In the genomic region with DNA sequence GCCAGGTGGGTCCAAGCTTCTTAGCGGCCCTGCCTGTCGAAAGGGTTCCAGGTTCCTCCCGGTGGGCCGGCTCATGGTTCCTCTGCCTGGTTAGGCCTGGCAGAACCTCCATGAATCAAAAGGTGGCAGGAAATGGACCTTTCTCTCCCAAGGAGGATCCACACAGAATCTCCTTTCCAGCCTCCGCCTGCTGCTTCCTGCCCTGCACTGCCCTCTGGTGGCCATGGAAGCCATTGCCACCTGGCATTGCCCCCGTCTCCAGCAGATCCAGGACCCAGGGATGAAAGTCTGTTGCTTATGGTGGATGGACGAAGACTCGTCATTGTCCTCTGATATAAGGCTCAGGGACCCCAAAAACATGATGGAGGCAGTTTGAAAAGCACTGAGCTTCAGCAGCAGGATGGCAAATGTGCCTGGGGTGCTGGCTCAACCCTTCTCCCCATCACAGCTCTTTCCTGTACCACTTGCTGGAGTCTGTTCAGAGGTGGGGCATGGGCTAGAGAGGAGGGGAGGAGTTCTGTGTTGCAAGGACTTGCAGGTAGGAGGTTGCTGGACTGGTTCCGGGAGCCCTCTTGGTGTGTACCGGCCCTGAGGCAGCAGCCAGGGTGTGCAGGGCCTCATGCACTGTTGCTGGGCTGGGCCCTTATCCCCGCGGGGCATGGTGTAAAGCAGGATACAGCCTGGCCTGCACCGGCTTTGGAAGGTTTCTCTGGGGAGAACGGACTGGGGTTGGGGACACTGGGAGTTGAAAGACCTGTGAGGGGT, we compare ENCODE assay signal across 8 cellular contexts. TPM values are rescaled to one million over a fixed set of nuclear protein-coding genes. Genes with fewer than 3 reads are reported as not detected.
A peak's percentile ranks its signal among the peaks of the same experiment; 100 is the strongest.
DNase-seq lines count a peak whose midpoint lies in the region; ATAC-seq lines count a peak whose summit lies in the region.

No MANE protein-coding gene starts in this region.

- CTCF ChIA-PET in activated CD4-positive, alpha-beta T cell treated with anti-CD3 and anti-CD28 coated beads for 36 hours (lab: Charles Lee), result interaction anchor here (0.6 to 4.2 kb wide), 32 partner anchors 10 to 371 kb away, joined by 3 to 39 read pairs (median 4); a partner anchor contains a TSS

- intact Hi-C loops in activated CD4-positive, alpha-beta T cell treated with anti-CD3 and anti-CD28 coated beads for 36 hours (cut with DNase I, micrococcal nuclease), result loop anchor here (1.0 to 10.0 kb wide), 5 partner anchors 38 to 466 kb away; a partner anchor contains a TSS

- ATAC-seq in HG02763 (IDR thresholded peaks at IDR 0.05; ENCODE audit: unreplicated experiment) (peak; percentile 46), left lobe of liver (peak; percentile 98), GM19324 (IDR thresholded peaks at IDR 0.05; ENCODE audit: low FRiP score, unreplicated experiment) (no peak)
- ATAC-seq in activated CD4-positive, alpha-beta T cell treated with anti-CD3 and anti-CD28 coated beads for 36 hours, result peak; percentile 56

- DNase-seq in ELR (ENCODE audit: low read depth) (peak; percentile 75), NCI-H2227 (lab: John Stamatoyannopoulos, UW; ENCODE audit: unreplicated experiment) (peak; percentile 80), left lobe of liver (ENCODE audit: low spot score) (peak; percentile 79)
- DNase-seq in activated CD4-positive, alpha-beta T cell treated with anti-CD3 and anti-CD28 coated beads for 36 hours, result peak; percentile 87
- peak; percentile 70 for DNase-seq in central memory CD4-positive, alpha-beta T cell
- DNase-seq in stimulated activated CD4-positive, alpha-beta T cell treated with anti-CD3 and anti-CD28 coated beads, Interleukin-4, amount 100 ng/mL, for 48 hours (ENCODE audit: low read depth in 2 of 2), result peak; percentile 66 to 80

- H3K4me3 Mint-ChIP-seq in activated CD4-positive, alpha-beta T cell treated with anti-CD3 and anti-CD28 coated beads for 36 hours, result no peak overlapping the region

- no peaks in the 10 kb centered on the region for H3K9me3 Mint-ChIP-seq in activated CD4-positive, alpha-beta T cell treated with anti-CD3 and anti-CD28 coated beads for 36 hours (ENCODE audit: low read depth)

- no peaks in the 10 kb centered on the region for H3K27me3 Mint-ChIP-seq in activated CD4-positive, alpha-beta T cell treated with anti-CD3 and anti-CD28 coated beads for 36 hours

- POLR2A ChIA-PET in activated CD4-positive, alpha-beta T cell treated with anti-CD3 and anti-CD28 coated beads for 36 hours (lab: Charles Lee), result no interaction called here

- peaks cover 43% of the 10 kb centered on the region for H3K4me1 Mint-ChIP-seq in activated CD4-positive, alpha-beta T cell treated with anti-CD3 and anti-CD28 coated beads for 36 hours

- no peak overlapping the region for H3K27ac Mint-ChIP-seq in activated CD4-positive, alpha-beta T cell treated with anti-CD3 and anti-CD28 coated beads for 36 hours

- H3K36me3 Mint-ChIP-seq in activated CD4-positive, alpha-beta T cell treated with anti-CD3 and anti-CD28 coated beads for 36 hours (ENCODE audit: low read depth), result no peaks in the 10 kb centered on the region

RNA-seq across cellular contexts. Expression of a gene that starts 11.3 kb away (rescaled TPM):
- under 1 TPM; 0.07 to 0.09 TPM for total RNA-seq in activated CD4-positive, alpha-beta T cell treated with anti-CD3 and anti-CD28 coated beads for 36 hours
- total RNA-seq in left lobe of liver, result 21.5 TPM

RNA-seq across cellular contexts. Expression of a gene that starts 30.6 kb away (rescaled TPM):
- 1 to 10 TPM; 1.4 to 1.7 TPM for total RNA-seq in activated CD4-positive, alpha-beta T cell treated with anti-CD3 and anti-CD28 coated beads for 36 hours
- 2.3 TPM for total RNA-seq in left lobe of liver

RNA-seq across cellular contexts. Expression of a gene that starts 58.3 kb away (rescaled TPM):
- total RNA-seq in activated CD4-positive, alpha-beta T cell treated with anti-CD3 and anti-CD28 coated beads for 36 hours, result not detected
- not detected for total RNA-seq in left lobe of liver

Comparison
In these comparisons a context has a peak if more than half of its experiments do, and no peak if none do; other contexts are left out.
1. RNA of a gene that starts 11.3 kb away (total RNA-seq): 21.5 TPM in left lobe of liver (single experiment); 0.07 to 0.09 TPM in activated CD4-positive, alpha-beta T cell treated with anti-CD3 and anti-CD28 coated beads for 36 hours; every median in the first group is over 10 times any median in the second.
2. Peak in every context shown above with its lines, with median percentiles within 50 percentile points of each other: DNase-seq.